In genomic region chr10:19412531-19412930, GRCh38 we compare ENCODE assay signal across 8 cellular contexts.
DNase-seq lines count a peak whose midpoint lies in the region; ATAC-seq, FAIRE-seq and TF ChIP-seq lines count a peak whose summit lies in the region.

No MANE protein-coding gene starts in this region.

- in situ Hi-C loops in GM12878 (cut with MboI): no loop called here

- ATAC-seq in GM12878: no peak
- no peak for ATAC-seq in lower lobe of right lung
- ATAC-seq in GM18858 (IDR thresholded peaks at IDR 0.05; ENCODE audit: unreplicated experiment): no peak

- POLR2A ChIA-PET in GM12878 (lab: Charles Lee): no interaction called here

- TF ChIP-seq CTCF in GM12878 (IDR thresholded peaks at IDR 0.05 in 2 of 3, conservative IDR thresholded peaks at IDR 0.05 in 1 of 3; ENCODE audit: control insufficient read depth in 2 of 3, extremely low read depth in 1 of 3, insufficient read depth in 1 of 3, low read depth in 3 of 3, low read length in 3 of 3) (peak in 2 of 3 experiments; percentile 12 to 37; a peak in 2 of 6 replicates), lower lobe of right lung (IDR thresholded peaks at IDR 0.05) (peak; percentile 42)

- H4K20me1 ChIP-seq in Karpas-422 (ENCODE audit: insufficient read depth, low read depth, low read length) (no peaks in the 10 kb centered on the region), GM12878 (ENCODE audit: control insufficient read depth, insufficient read depth) (no peaks in the 10 kb centered on the region)

- RAD21 ChIA-PET in GM12878 (lab: Charles Lee; ENCODE audit: unreplicated experiment): interaction anchor here (1.9 kb wide), 1 partner anchor 371 kb away, joined by 5 read pairs; no protein-coding TSS in a partner anchor

- no peaks in the 10 kb centered on the region for H3K9me2 ChIP-seq in Karpas-422 (replicated peaks; ENCODE audit: insufficient read depth, low read length)

- H3K4me2 ChIP-seq in Karpas-422 (ENCODE audit: low read depth, low read length, poor library complexity, severe bottlenecking): no peak overlapping the region
- no peak overlapping the region for H3K4me2 ChIP-seq in GM12878 (ENCODE audit: control insufficient read depth, insufficient read depth)

- no peak for TF ChIP-seq POLR2A in GM12878 (IDR thresholded peaks at IDR 0.05; ENCODE audit: low read depth, low read length)

- no peak overlapping the region for H3K4me3 Mint-ChIP-seq in activated CD4-positive, alpha-beta T cell treated with anti-CD3 and anti-CD28 coated beads, Interleukin-2, amount 10 ng/mL, durations not matched to agents 24 days and 14 days

- H3K27ac Mint-ChIP-seq in activated CD4-positive, alpha-beta T cell treated with anti-CD3 and anti-CD28 coated beads, Interleukin-2, amount 10 ng/mL, durations not matched to agents 24 days and 14 days: no peak overlapping the region

- 0 out of 2 replicates have a peak, but pooled peaks have one; percentile 18 for TF ChIP-seq RAD21 in GM12878 (IDR thresholded peaks at IDR 0.05; ENCODE audit: insufficient read depth, low read depth, low read length)

- SMC1A ChIA-PET in GM12878 (lab: Charles Lee; ENCODE audit: uncharacterized antibody, unreplicated experiment): interaction anchor here (0.8 to 2.2 kb wide), 6 partner anchors 9 to 1442 kb away, joined by 3 to 8 read pairs (median 3); no protein-coding TSS in a partner anchor

- CTCF ChIA-PET in GM12878 (lab: Yijun Ruan, JAX): interaction anchor here (0.6 to 2.3 kb wide), 6 partner anchors 32 to 1441 kb away, joined by 3 to 7 read pairs (median 3); no protein-coding TSS in a partner anchor

- no peak overlapping the region for H2AFZ ChIP-seq in Karpas-422 (ENCODE audit: low read length)
- no peak overlapping the region for H2AFZ ChIP-seq in GM12878 (ENCODE audit: control insufficient read depth, low read depth, low read length)

- H3K4me3 ChIP-seq in Karpas-422 (ENCODE audit: low read length) (no peak overlapping the region), GM12878 (no peak overlapping the region), lower lobe of right lung (no peak overlapping the region), MG63 (no peak overlapping the region)

- DNase-seq in AG20443 (ENCODE audit: low spot score): peak; percentile 5
- DNase-seq in Karpas-422: peak; percentile 49
- no peak for DNase-seq in GM12878 (ENCODE audit: low read depth, low spot score)
- DNase-seq in lower lobe of right lung: no peak
- DNase-seq in SW 1271 (lab: John Stamatoyannopoulos, UW): no peak
- no peak for DNase-seq in activated CD4-positive, alpha-beta T cell treated with anti-CD3 and anti-CD28 coated beads, Interleukin-2, amount 10 ng/mL, durations not matched to agents 24 days and 14 days
- DNase-seq in MG63: no peak

- no peaks in the 10 kb centered on the region for H3K79me2 ChIP-seq in Karpas-422 (ENCODE audit: low read length)
- no peaks in the 10 kb centered on the region for H3K79me2 ChIP-seq in GM12878 (ENCODE audit: control insufficient read depth, insufficient read depth, low read length)

- no TSS peak for BruUV-seq in GM12878 (replicated peaks; lab: Mats Ljungman, UMichigan)

- FAIRE-seq in GM12878 (lab: Jason Lieb, UNC): no peak

- H3K27ac ChIP-seq in Karpas-422 (ENCODE audit: low read length): no peak overlapping the region
- H3K27ac ChIP-seq in GM12878 (ENCODE audit: control insufficient read depth, insufficient read depth): no peak overlapping the region
- no peak overlapping the region for H3K27ac ChIP-seq in lower lobe of right lung

- H3K9me3 Mint-ChIP-seq in activated CD4-positive, alpha-beta T cell treated with anti-CD3 and anti-CD28 coated beads, Interleukin-2, amount 10 ng/mL, durations not matched to agents 24 days and 14 days: peaks cover 6% of the 10 kb centered on the region

- intact Hi-C loops in GM12878 (cut with micrococcal nuclease; ENCODE audit: unreplicated experiment) (no loop called here), lower lobe of right lung (cut with DNase I) (no loop called here)
- intact Hi-C loops in activated CD4-positive, alpha-beta T cell treated with anti-CD3 and anti-CD28 coated beads, Interleukin-2, amount 10 ng/mL, durations not matched to agents 24 days and 14 days (cut with micrococcal nuclease): no loop called here

- no peak for TF ChIP-seq EP300 in GM12878 (IDR thresholded peaks at IDR 0.05; ENCODE audit: borderline replicate concordance in 1 of 2, control insufficient read depth in 1 of 2, low read depth in 2 of 2, low read length in 2 of 2)

- H3K27me3 Mint-ChIP-seq in activated CD4-positive, alpha-beta T cell treated with anti-CD3 and anti-CD28 coated beads, Interleukin-2, amount 10 ng/mL, durations not matched to agents 24 days and 14 days: no peaks in the 10 kb centered on the region

- no peak overlapping the region for H3K9ac ChIP-seq in Karpas-422 (ENCODE audit: low read length)
- no peak overlapping the region for H3K9ac ChIP-seq in GM12878 (ENCODE audit: control insufficient read depth, insufficient read depth, low read length)

- H3K36me3 Mint-ChIP-seq in activated CD4-positive, alpha-beta T cell treated with anti-CD3 and anti-CD28 coated beads, Interleukin-2, amount 10 ng/mL, durations not matched to agents 24 days and 14 days (ENCODE audit: low read depth): no peaks in the 10 kb centered on the region

- H3K9me3 ChIP-seq in Karpas-422 (ENCODE audit: low read length): peaks cover 11% of the 10 kb centered on the region
- H3K9me3 ChIP-seq in GM12878 (replicated peaks; ENCODE audit: control insufficient read depth, insufficient read depth, low read length): no peaks in the 10 kb centered on the region
- H3K9me3 ChIP-seq in lower lobe of right lung: no peaks in the 10 kb centered on the region
- H3K9me3 ChIP-seq in MG63: no peaks in the 10 kb centered on the region

- no peaks in the 10 kb centered on the region for H3K4me1 Mint-ChIP-seq in activated CD4-positive, alpha-beta T cell treated with anti-CD3 and anti-CD28 coated beads, Interleukin-2, amount 10 ng/mL, durations not matched to agents 24 days and 14 days

- H3K36me3 ChIP-seq in Karpas-422 (ENCODE audit: insufficient read depth, low read length) (no peaks in the 10 kb centered on the region), GM12878 (ENCODE audit: control insufficient read depth in 2 of 2, insufficient read depth in 2 of 2, low read length in 1 of 2) (no peaks in the 10 kb centered on the region), lower lobe of right lung (no peaks in the 10 kb centered on the region), MG63 (no peaks in the 10 kb centered on the region)

- H3K4me1 ChIP-seq in Karpas-422 (ENCODE audit: low read length): no peaks in the 10 kb centered on the region
- H3K4me1 ChIP-seq in GM12878 (ENCODE audit: control insufficient read depth, insufficient read depth, low read length): no peaks in the 10 kb centered on the region
- H3K4me1 ChIP-seq in lower lobe of right lung: no peaks in the 10 kb centered on the region

- no peaks in the 10 kb centered on the region for H3K27me3 ChIP-seq in Karpas-422 (ENCODE audit: low read length)
- H3K27me3 ChIP-seq in GM12878 (replicated peaks in 1 of 2; ENCODE audit: control insufficient read depth in 2 of 2, insufficient read depth in 2 of 2, low read length in 1 of 2): no peaks in the 10 kb centered on the region
- H3K27me3 ChIP-seq in lower lobe of right lung (ENCODE audit: low read depth): no peaks in the 10 kb centered on the region
- no peaks in the 10 kb centered on the region; the same call in 1 of the 2 replicates for H3K27me3 ChIP-seq in MG63

TF ChIP-seq in GM12878, 131 proteins besides CTCF, POLR2A, EP300 and RAD21:
- TF ChIP-seq BMI1 (IDR thresholded peaks at IDR 0.05; ENCODE audit: borderline replicate concordance) (no peak), HDAC6 (IDR thresholded peaks at IDR 0.05; ENCODE audit: unreplicated experiment) (no peak), CEBPB (IDR thresholded peaks at IDR 0.05; ENCODE audit: borderline replicate concordance in 1 of 2, low read depth in 2 of 2, low read length in 2 of 2) (no peak), SMC3 (IDR thresholded peaks at IDR 0.05; ENCODE audit: borderline replicate concordance, low read length) (peak; percentile 27; the same call in 1 of the 2 replicates), SREBF1 (IDR thresholded peaks at IDR 0.05; ENCODE audit: low read length) (no peak), SMAD5 (IDR thresholded peaks at IDR 0.05; ENCODE audit: low read depth) (no peak)
TF ChIP-seq in GM12878: peak in this region for 1.

Comparison
In these comparisons a context has a peak if more than half of its experiments do, and no peak if none do; other contexts are left out.
1. DNase-seq: peak in AG20443 (single experiment) and Karpas-422 (single experiment); none in GM12878 (single experiment), lower lobe of right lung (single experiment), SW 1271 (0 of 2), activated CD4-positive, alpha-beta T cell treated with anti-CD3 and anti-CD28 coated beads, Interleukin-2, amount 10 ng/mL, durations not matched to agents 24 days and 14 days (single experiment) and MG63 (single experiment).